Comparison of ENCODE assay signal across 10 cellular contexts in genomic region chr22:42073568-42074152, GRCh38. TPM values are rescaled to one million over a fixed set of nuclear protein-coding genes. Genes with fewer than 3 reads are reported as not detected.
DNase-seq lines count a peak whose midpoint lies in the region; ATAC-seq, FAIRE-seq and TF ChIP-seq lines count a peak whose summit lies in the region.
"Had no signal": no experiment of that assay in that cellular context is flagged by ENCODE, and none has a peak within 500 bp of the region (broad histone marks: within the 10 kb centered on the region; RNA-seq: fewer than 3 reads in every experiment).

No MANE protein-coding gene starts in this region.

- H3K27me3 Mint-ChIP-seq in activated T-helper 2 cell treated with anti-CD3 and anti-CD28 coated beads, Interferon-gamma antibody, Interleukin-2, Interleukin-4, amounts not matched to agents 10 μg/mL and 5 μg/mL and 100 μg/mL, durations not matched to agents 14 hours and 24 hours and 36 hours (ENCODE audit: low read depth): no peaks in the 10 kb centered on the region

- H3K27me3 ChIP-seq in iPS-15b (ENCODE audit: control insufficient read depth, insufficient read depth, low read length) (peaks cover 6% of the 10 kb centered on the region), smooth muscle cell (ENCODE audit: low read depth) (no peaks in the 10 kb centered on the region)

- H3K79me2 ChIP-seq in smooth muscle cell (ENCODE audit: low read depth): no peaks in the 10 kb centered on the region

- H3F3A ChIP-seq in smooth muscle cell (ENCODE audit: low read depth): peaks cover 1% of the 10 kb centered on the region

- H3K9ac ChIP-seq in iPS-15b (ENCODE audit: low read depth, low read length) (no peak overlapping the region), smooth muscle cell (ENCODE audit: low read depth) (peak overlapping the region; percentile 82)

- H3K9me3 ChIP-seq in iPS-15b (ENCODE audit: control insufficient read depth, insufficient read depth, low read length): no peaks in the 10 kb centered on the region
- H3K9me3 ChIP-seq in smooth muscle cell (replicated peaks; ENCODE audit: low read depth): no peaks in the 10 kb centered on the region

- no peaks in the 10 kb centered on the region for H3K9me3 Mint-ChIP-seq in activated T-helper 2 cell treated with anti-CD3 and anti-CD28 coated beads, Interferon-gamma antibody, Interleukin-2, Interleukin-4, amounts not matched to agents 10 μg/mL and 5 μg/mL and 100 μg/mL, durations not matched to agents 14 hours and 24 hours and 36 hours

- H2AFZ ChIP-seq in smooth muscle cell (ENCODE audit: low read depth): peak overlapping the region; percentile 31

- 93% methylated on average over 23 of the region's 28 CpGs for WGBS in smooth muscle cell (ENCODE audit: low lambda C conversion rate)

- TF ChIP-seq POLR2A in GM12892 (IDR thresholded peaks at IDR 0.05; ENCODE audit: low read depth, low read length): no peak

- peak overlapping the region; percentile 75 for H3K4me3 Mint-ChIP-seq in activated T-helper 2 cell treated with anti-CD3 and anti-CD28 coated beads, Interferon-gamma antibody, Interleukin-2, Interleukin-4, amounts not matched to agents 10 μg/mL and 5 μg/mL and 100 μg/mL, durations not matched to agents 14 hours and 24 hours and 36 hours (ENCODE audit: low read depth)

- no peaks in the 10 kb centered on the region for H4K20me1 ChIP-seq in smooth muscle cell (ENCODE audit: low read depth)

- TF ChIP-seq CTCF in smooth muscle cell (IDR thresholded peaks at IDR 0.05; ENCODE audit: borderline replicate concordance, insufficient read depth, poor library complexity, severe bottlenecking): no peak

- DNase-seq in GM12892 (ENCODE audit: insufficient read length) (no peak), smooth muscle cell (lab: John Stamatoyannopoulos, UW; ENCODE audit: unreplicated experiment) (no peak), urothelium cell line (ENCODE audit: low spot score) (no peak), COLO668 (lab: John Stamatoyannopoulos, UW; ENCODE audit: unreplicated experiment) (no peak)
- DNase-seq in activated T-helper 2 cell treated with anti-CD3 and anti-CD28 coated beads, Interferon-gamma antibody, Interleukin-2, Interleukin-4, amounts not matched to agents 10 μg/mL and 5 μg/mL and 100 μg/mL, durations not matched to agents 14 hours and 24 hours and 36 hours (ENCODE audit: low spot score): no peak
- DNase-seq: SW 1271 had no signal

- H3K36me3 Mint-ChIP-seq in activated T-helper 2 cell treated with anti-CD3 and anti-CD28 coated beads, Interferon-gamma antibody, Interleukin-2, Interleukin-4, amounts not matched to agents 10 μg/mL and 5 μg/mL and 100 μg/mL, durations not matched to agents 14 hours and 24 hours and 36 hours (ENCODE audit: low read depth): peaks cover 4% of the 10 kb centered on the region

- peak overlapping the region; percentile 60 for H3K27ac Mint-ChIP-seq in activated T-helper 2 cell treated with anti-CD3 and anti-CD28 coated beads, Interferon-gamma antibody, Interleukin-2, Interleukin-4, amounts not matched to agents 10 μg/mL and 5 μg/mL and 100 μg/mL, durations not matched to agents 14 hours and 24 hours and 36 hours

- peak overlapping the region; percentile 49 for H3K4me3 ChIP-seq in iPS-15b (ENCODE audit: low read depth, low read length)
- H3K4me3 ChIP-seq in smooth muscle cell: peak overlapping the region; percentile 50

- peaks cover 5% of the 10 kb centered on the region for H3K36me3 ChIP-seq in iPS-15b (ENCODE audit: control insufficient read depth, insufficient read depth, low read length)
- H3K36me3 ChIP-seq in smooth muscle cell (ENCODE audit: low read depth): no peaks in the 10 kb centered on the region

- peak overlapping the region; percentile 77 for H3K27ac ChIP-seq in smooth muscle cell (ENCODE audit: low read depth)

- H3K4me1 ChIP-seq in iPS-15b (ENCODE audit: control insufficient read depth, insufficient read depth, low read length): peaks cover 11% of the 10 kb centered on the region
- peaks cover 15% of the 10 kb centered on the region for H3K4me1 ChIP-seq in smooth muscle cell (ENCODE audit: low read depth)

- peak; percentile 54 for FAIRE-seq in GM12892 (lab: Jason Lieb, UNC)
- FAIRE-seq in urothelium cell line (lab: Jason Lieb, UNC): no peak
- FAIRE-seq: frontal cortex had no signal

- H3K4me1 Mint-ChIP-seq in activated T-helper 2 cell treated with anti-CD3 and anti-CD28 coated beads, Interferon-gamma antibody, Interleukin-2, Interleukin-4, amounts not matched to agents 10 μg/mL and 5 μg/mL and 100 μg/mL, durations not matched to agents 14 hours and 24 hours and 36 hours (ENCODE audit: low read depth): peaks cover 25% of the 10 kb centered on the region

- intact Hi-C loops in activated T-helper 2 cell treated with anti-CD3 and anti-CD28 coated beads, Interferon-gamma antibody, Interleukin-2, Interleukin-4, amounts not matched to agents 10 μg/mL and 5 μg/mL and 100 μg/mL, durations not matched to agents 14 hours and 24 hours and 36 hours (cut with micrococcal nuclease): loop anchor here (5.0 to 10.0 kb wide), 5 partner anchors 76 to 369 kb away; partner anchors contain the start of genes CENPM, SREBF2 and WBP2NL

- H3K4me2 ChIP-seq in smooth muscle cell: peak overlapping the region; percentile 84

- ATAC-seq in HG03354 (IDR thresholded peaks at IDR 0.05; ENCODE audit: poor library complexity, severe bottlenecking, unreplicated experiment) (no peak), GM19452 (IDR thresholded peaks at IDR 0.05; ENCODE audit: unreplicated experiment) (no peak)

RNA-seq across cellular contexts. Expression of gene PHETA2, which starts 0.4 kb away (rescaled TPM):
- polyA plus RNA-seq in GM12892 (2012; ENCODE audit: missing spikeins): 1.9 TPM
- total RNA-seq in activated T-helper 2 cell treated with anti-CD3 and anti-CD28 coated beads, Interferon-gamma antibody, Interleukin-2, Interleukin-4, amounts not matched to agents 10 μg/mL and 5 μg/mL and 100 μg/mL, durations not matched to agents 14 hours and 24 hours and 36 hours: 5.6 and 5.7 TPM in 2 replicates
- 6.7 and 10.8 TPM in 2 replicates for total RNA-seq in smooth muscle cell
- polyA plus RNA-seq in smooth muscle cell: 12.1 and 15.9 TPM in 2 replicates

RNA-seq across cellular contexts. Expression of gene NAGA, which starts 3.0 kb away (rescaled TPM):
- polyA plus RNA-seq in GM12892 (2012; ENCODE audit: missing spikeins): 19.1 TPM
- 38.8 and 44.9 TPM in 2 replicates for total RNA-seq in activated T-helper 2 cell treated with anti-CD3 and anti-CD28 coated beads, Interferon-gamma antibody, Interleukin-2, Interleukin-4, amounts not matched to agents 10 μg/mL and 5 μg/mL and 100 μg/mL, durations not matched to agents 14 hours and 24 hours and 36 hours
- 33.8 and 35.0 TPM in 2 replicates for total RNA-seq in smooth muscle cell
- 35.6 and 36.1 TPM in 2 replicates for polyA plus RNA-seq in smooth muscle cell

RNA-seq across cellular contexts. Expression of gene SMDT1, which starts 5.8 kb away (rescaled TPM):
- polyA plus RNA-seq in GM12892 (2012; ENCODE audit: missing spikeins): 91.4 TPM
- 65.1 and 69.7 TPM in 2 replicates for total RNA-seq in activated T-helper 2 cell treated with anti-CD3 and anti-CD28 coated beads, Interferon-gamma antibody, Interleukin-2, Interleukin-4, amounts not matched to agents 10 μg/mL and 5 μg/mL and 100 μg/mL, durations not matched to agents 14 hours and 24 hours and 36 hours
- 4.4 and 6.5 TPM in 2 replicates for total RNA-seq in smooth muscle cell
- 57.9 and 78.0 TPM in 2 replicates for polyA plus RNA-seq in smooth muscle cell

RNA-seq across cellular contexts. Expression of gene NDUFA6, which starts 16.9 kb away (rescaled TPM):
- polyA plus RNA-seq in GM12892 (2012; ENCODE audit: missing spikeins): 136 TPM
- total RNA-seq in activated T-helper 2 cell treated with anti-CD3 and anti-CD28 coated beads, Interferon-gamma antibody, Interleukin-2, Interleukin-4, amounts not matched to agents 10 μg/mL and 5 μg/mL and 100 μg/mL, durations not matched to agents 14 hours and 24 hours and 36 hours: 92.4 and 95.1 TPM in 2 replicates
- 103 and 114 TPM in 2 replicates for total RNA-seq in smooth muscle cell
- polyA plus RNA-seq in smooth muscle cell: 264 and 284 TPM in 2 replicates

RNA-seq across cellular contexts. Expression of gene CYP2D6, which starts 57.0 kb away (rescaled TPM):
- 1.4 TPM for polyA plus RNA-seq in GM12892 (2012; ENCODE audit: missing spikeins)
- 3.5 and 3.6 TPM in 2 replicates for total RNA-seq in activated T-helper 2 cell treated with anti-CD3 and anti-CD28 coated beads, Interferon-gamma antibody, Interleukin-2, Interleukin-4, amounts not matched to agents 10 μg/mL and 5 μg/mL and 100 μg/mL, durations not matched to agents 14 hours and 24 hours and 36 hours
- total RNA-seq in smooth muscle cell: 0.63 and 0.99 TPM in 2 replicates
- polyA plus RNA-seq in smooth muscle cell: 0.41 and 0.70 TPM in 2 replicates
